Comparison of ENCODE assay signal across 29 cellular contexts in the genomic region with DNA sequence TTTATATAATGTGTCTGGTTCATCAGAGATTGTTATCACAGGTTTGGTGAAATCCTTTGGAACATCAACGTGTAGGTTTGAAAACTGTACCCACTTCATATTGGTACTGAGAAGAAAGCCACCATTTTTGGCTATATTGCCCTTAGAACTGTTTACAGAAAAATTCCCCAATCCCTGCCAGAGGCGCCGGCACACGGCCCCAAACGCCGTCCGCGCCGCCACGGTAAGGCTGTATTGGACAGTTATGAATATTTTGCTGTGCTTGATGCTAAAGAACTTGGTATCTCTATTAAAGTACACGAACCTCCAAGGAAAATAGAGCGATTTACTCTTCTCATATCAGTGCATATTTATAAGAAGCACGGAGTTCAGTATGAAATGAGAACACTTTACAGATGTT.
"Had no signal": no experiment of that assay in that cellular context is flagged by ENCODE, and none has a peak within 500 bp of the region (broad histone marks: within the 10 kb centered on the region; RNA-seq: fewer than 3 reads in every experiment).

No MANE protein-coding gene starts in this region.

- H3K27me3 Mint-ChIP-seq: activated CD8-positive, alpha-beta T cell treated with anti-CD3 and anti-CD28 coated beads for 36 hours; activated naive CD4-positive, alpha-beta T cell treated with anti-CD3 and anti-CD28 coated beads, Interleukin-2, amount 10 ng/mL, durations not matched to agents 7 days and 5 days; activated naive CD8-positive, alpha-beta T cell treated with anti-CD3 and anti-CD28 coated beads, Interleukin-2, amount 50 U/mL, for 24 hours; effector memory CD8-positive, alpha-beta T cell had no signal

- H3K27ac ChIP-seq: adrenal gland, body of pancreas, esophagus muscularis mucosa, foreskin keratinocyte, gastrocnemius medialis, heart left ventricle had no signal

- H3K9me3 Mint-ChIP-seq: activated CD8-positive, alpha-beta T cell treated with anti-CD3 and anti-CD28 coated beads for 36 hours; activated naive CD4-positive, alpha-beta T cell treated with anti-CD3 and anti-CD28 coated beads, Interleukin-2, amount 10 ng/mL, durations not matched to agents 7 days and 5 days; activated naive CD4-positive, alpha-beta T cell treated with anti-CD3 and anti-CD28 coated beads, Interleukin-2, amount 50 U/mL, for 72 hours; activated naive CD8-positive, alpha-beta T cell treated with anti-CD3 and anti-CD28 coated beads, Interleukin-2, amount 50 U/mL, for 24 hours; activated T-cell treated with anti-CD3 and anti-CD28 coated beads, Interleukin-2, amount 50 U/mL, for 4 hours; activated T-helper 1 cell treated with anti-CD3 and anti-CD28 coated beads, Interleukin-12 subunit alpha, Interleukin-12 subunit beta, Interleukin-2, Interleukin-4 antibody, amounts not matched to agents 30 ng/mL and 10 ng/mL and 1 ng/mL, durations not matched to agents 14 hours and 24 hours and 36 hours; effector memory CD8-positive, alpha-beta T cell had no signal

- H3K27me3 ChIP-seq: adrenal gland, body of pancreas, esophagus muscularis mucosa, foreskin keratinocyte, gastrocnemius medialis, heart left ventricle had no signal

- H3K36me3 Mint-ChIP-seq: activated naive CD4-positive, alpha-beta T cell treated with anti-CD3 and anti-CD28 coated beads, Interleukin-2, amount 50 U/mL, for 72 hours had no signal

- H3K27ac Mint-ChIP-seq: activated naive CD4-positive, alpha-beta T cell treated with anti-CD3 and anti-CD28 coated beads, Interleukin-2, amount 10 ng/mL, durations not matched to agents 7 days and 5 days; activated T-helper 1 cell treated with anti-CD3 and anti-CD28 coated beads, Interleukin-12 subunit alpha, Interleukin-12 subunit beta, Interleukin-2, Interleukin-4 antibody, amounts not matched to agents 30 ng/mL and 10 ng/mL and 1 ng/mL, durations not matched to agents 14 hours and 24 hours and 36 hours; effector memory CD8-positive, alpha-beta T cell had no signal

- ATAC-seq: body of pancreas; effector memory CD8-positive, alpha-beta T cell; foreskin keratinocyte; gastrocnemius medialis; heart left ventricle had no signal

- DNase-seq: activated CD4-positive, alpha-beta T cell treated with anti-CD3 and anti-CD28 coated beads for 1 hour; activated CD4-positive, alpha-beta T cell treated with anti-CD3 and anti-CD28 coated beads, Interleukin-2, amount 50 U/mL, for 1 hour; activated CD4-positive, CD25-positive, alpha-beta regulatory T cell; activated CD8-positive, alpha-beta memory T cell treated with anti-CD3 and anti-CD28 coated beads for 24 hours; activated CD8-positive, alpha-beta memory T cell treated with anti-CD3 and anti-CD28 coated beads, Interleukin-2, amount 50 U/mL, for 48 hours; activated gamma-delta T cell; activated naive CD4-positive, alpha-beta T cell; activated naive CD4-positive, alpha-beta T cell treated with anti-CD3 and anti-CD28 coated beads, Interleukin-2, amount 10 ng/mL, durations not matched to agents 7 days and 5 days; activated naive CD8-positive, alpha-beta T cell treated with anti-CD3 and anti-CD28 coated beads, Interleukin-2, amount 50 U/mL, for 24 hours; activated T-cell treated with anti-CD3 and anti-CD28 coated beads for 4 hours; activated T-cell treated with anti-CD3 and anti-CD28 coated beads, Interleukin-2, amount 50 U/mL, for 4 hours; adrenal gland; amygdala; aorta; body of pancreas; caudate nucleus; cortex of kidney; dermis blood vessel endothelial cell; effector CD4-positive, alpha-beta T cell; effector memory CD8-positive, alpha-beta T cell; erythroblast; foreskin keratinocyte; gastrocnemius medialis; glutamatergic neuron; heart left ventricle had no signal

- H3K4me3 ChIP-seq: adrenal gland, body of pancreas, esophagus muscularis mucosa, gastrocnemius medialis, heart left ventricle had no signal

- H3K4me3 Mint-ChIP-seq: activated CD8-positive, alpha-beta T cell treated with anti-CD3 and anti-CD28 coated beads for 36 hours; activated naive CD4-positive, alpha-beta T cell treated with anti-CD3 and anti-CD28 coated beads, Interleukin-2, amount 10 ng/mL, durations not matched to agents 7 days and 5 days; activated naive CD8-positive, alpha-beta T cell treated with anti-CD3 and anti-CD28 coated beads, Interleukin-2, amount 50 U/mL, for 24 hours; activated T-cell treated with anti-CD3 and anti-CD28 coated beads, Interleukin-2, amount 50 U/mL, for 4 hours; activated T-helper 1 cell treated with anti-CD3 and anti-CD28 coated beads, Interleukin-12 subunit alpha, Interleukin-12 subunit beta, Interleukin-2, Interleukin-4 antibody, amounts not matched to agents 30 ng/mL and 10 ng/mL and 1 ng/mL, durations not matched to agents 14 hours and 24 hours and 36 hours; effector memory CD8-positive, alpha-beta T cell had no signal

- H3K4me1 ChIP-seq: gastrocnemius medialis had no signal

- H3K9me3 ChIP-seq: adrenal gland, body of pancreas, esophagus muscularis mucosa, gastrocnemius medialis, heart left ventricle had no signal
